In the genomic region with DNA sequence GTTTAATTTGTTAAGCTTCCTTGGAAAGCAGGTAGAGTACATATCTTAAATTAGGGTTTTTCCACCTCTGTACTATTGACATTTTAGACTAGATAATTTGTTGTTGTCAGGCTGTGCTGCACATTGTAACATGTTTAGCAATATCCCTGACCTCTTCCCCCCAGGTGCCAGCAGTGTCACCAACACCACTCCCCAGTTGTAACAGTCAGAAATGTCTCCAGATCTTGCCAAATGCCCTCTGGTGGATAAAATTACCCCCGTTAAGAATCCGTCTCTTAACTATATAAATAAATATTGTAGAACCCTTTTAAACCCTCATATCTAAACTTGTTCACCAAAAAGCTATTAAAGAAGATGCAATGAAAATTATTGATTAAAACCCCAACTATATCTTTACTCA, we compare ENCODE assay signal across 20 cellular contexts.
DNase-seq lines count a peak whose midpoint lies in the region; ATAC-seq and TF ChIP-seq lines count a peak whose summit lies in the region.
"Had no signal": no experiment of that assay in that cellular context is flagged by ENCODE, and none has a peak within 500 bp of the region (broad histone marks: within the 10 kb centered on the region; RNA-seq: fewer than 3 reads in every experiment).

No MANE protein-coding gene starts in this region.

- H3K36me3 ChIP-seq in GM23338 (ENCODE audit: insufficient read depth) (no peaks in the 10 kb centered on the region), PC-3 (ENCODE audit: low read depth, low read length) (no peaks in the 10 kb centered on the region)

- BruUV-seq in PC-3 (replicated peaks; lab: Mats Ljungman, UMichigan), result no TSS peak

- H3K36me3 Mint-ChIP-seq in GM23338 (ENCODE audit: low read depth) (no peaks in the 10 kb centered on the region), T-helper 17 cell (ENCODE audit: low read depth) (no peaks in the 10 kb centered on the region)
- H3K36me3 Mint-ChIP-seq: CD8-positive, alpha-beta T cell had no signal

- no peak overlapping the region for H2AFZ ChIP-seq in GM23338
- no peak overlapping the region for H2AFZ ChIP-seq in PC-3 (ENCODE audit: low read length)

- TF ChIP-seq CTCF in AG09309 (IDR thresholded peaks at IDR 0.05; ENCODE audit: control insufficient read depth, insufficient read depth, low read depth, low read length, missing control alignments) (peak; percentile 9), GM23338 (conservative IDR thresholded peaks at IDR 0.05; ENCODE audit: low read depth in 2 of 2) (peak; percentile 20 to 25; a peak in 3 of 4 replicates), PC-3 (conservative IDR thresholded peaks at IDR 0.05; ENCODE audit: low read depth, low read length) (peak; percentile 50)

- H3K4me2 ChIP-seq in GM23338 (no peak overlapping the region), PC-3 (ENCODE audit: low read length) (no peak overlapping the region)

- no peaks in the 10 kb centered on the region for H3K27me3 ChIP-seq in GM23338 (ENCODE audit: insufficient read depth)
- H3K27me3 ChIP-seq in PC-3 (ENCODE audit: low read length), result no peaks in the 10 kb centered on the region

- H3K27ac Mint-ChIP-seq in GM23338 (no peak overlapping the region), T-helper 17 cell (no peak overlapping the region)
- H3K27ac Mint-ChIP-seq: CD8-positive, alpha-beta T cell had no signal

- H3K9me3 ChIP-seq in PC-3 (ENCODE audit: low read length), result no peaks in the 10 kb centered on the region
- no peaks in the 10 kb centered on the region for H3K9me3 ChIP-seq in T-helper 17 cell (ENCODE audit: control insufficient read depth, low read length, poor library complexity, severe bottlenecking)

- no peak for TF ChIP-seq POLR2A in erythroblast (IDR thresholded peaks at IDR 0.05; ENCODE audit: low read length)

- H3K27me3 Mint-ChIP-seq in GM23338 (ENCODE audit: insufficient read depth, low read depth, poor library complexity) (no peaks in the 10 kb centered on the region), T-helper 17 cell (peaks cover 18% of the 10 kb centered on the region)

- intact Hi-C loops in PC-3 (cut with micrococcal nuclease), result loop anchor here (5.0 kb wide), 1 partner anchor 37 kb away; no protein-coding TSS in a partner anchor

- H3K4me1 ChIP-seq in GM23338 (ENCODE audit: insufficient read depth) (no peaks in the 10 kb centered on the region), PC-3 (ENCODE audit: insufficient read depth, low read length) (no peaks in the 10 kb centered on the region)

- POLR2A ChIA-PET in PC-3 (lab: Charles Lee; ENCODE audit: unreplicated experiment), result no interaction called here

- H3K9me2 ChIP-seq in GM23338 (ENCODE audit: insufficient read depth) (no peaks in the 10 kb centered on the region), PC-3 (replicated peaks; ENCODE audit: low read length) (no peaks in the 10 kb centered on the region)

- H3K4me3 ChIP-seq in AG09309 (ENCODE audit: control insufficient read depth, low read depth, low read length), result no peak overlapping the region
- no peak overlapping the region for H3K4me3 ChIP-seq in GM23338
- H3K4me3 ChIP-seq in PC-3 (ENCODE audit: low read length), result no peak overlapping the region

- no peaks in the 10 kb centered on the region for H3K79me2 ChIP-seq in GM23338 (replicated peaks; ENCODE audit: insufficient read depth)
- no peaks in the 10 kb centered on the region for H3K79me2 ChIP-seq in PC-3 (ENCODE audit: low read length)

- H3K4me3 Mint-ChIP-seq in GM23338, result no peak overlapping the region
- no peak overlapping the region for H3K4me3 Mint-ChIP-seq in T-helper 17 cell
- H3K4me3 Mint-ChIP-seq: CD8-positive, alpha-beta T cell had no signal

- H4K20me1 ChIP-seq in GM23338 (replicated peaks; ENCODE audit: insufficient read depth) (no peaks in the 10 kb centered on the region), PC-3 (ENCODE audit: low read length) (no peaks in the 10 kb centered on the region)

- CTCF ChIA-PET in PC-3 (lab: Charles Lee), result interaction anchor here (0.7 kb wide), 1 partner anchor 44 kb away, joined by 3 read pairs; no protein-coding TSS in a partner anchor

- no peaks in the 10 kb centered on the region for H3K4me1 Mint-ChIP-seq in GM23338
- no peaks in the 10 kb centered on the region for H3K4me1 Mint-ChIP-seq in T-helper 17 cell

- DNase-seq in AG09309 (ENCODE audit: low read depth) (no peak), GM23338 (ENCODE audit: low spot score) (peak; percentile 8), PC-3 (peak; percentile 25), erythroblast (lab: John Stamatoyannopoulos, UW) (peak; percentile 3 to 12), islet precursor cell (no peak), T-helper 17 cell (no peak), MV-4-11 (lab: John Stamatoyannopoulos, UW) (no peak)
- DNase-seq: CD8-positive, alpha-beta T cell; DMS53; EL; IMR-90; Kasumi-1; MM.1S; NCI-H1105; NCI-H1694 treated with DMSO at 0.1 percent for 48 hours; NCI-H2107; NCI-H510A; NCI-H774; SHP77 treated with DMSO at 0.1 percent for 48 hours had no signal

- no peak overlapping the region for H3K9ac ChIP-seq in PC-3 (ENCODE audit: low read length)

- no peaks in the 10 kb centered on the region for H3K9me3 Mint-ChIP-seq in GM23338
- H3K9me3 Mint-ChIP-seq: CD8-positive, alpha-beta T cell had no signal

- H3F3A ChIP-seq in GM23338 (replicated peaks; ENCODE audit: low read depth) (no peaks in the 10 kb centered on the region), PC-3 (ENCODE audit: low read length, unreplicated experiment) (no peaks in the 10 kb centered on the region)

- no peak for ATAC-seq in GM23338
- no peak for ATAC-seq in PC-3
- ATAC-seq in T-helper 17 cell, result no peak
- ATAC-seq in HG02870 (IDR thresholded peaks at IDR 0.05; ENCODE audit: unreplicated experiment), result no peak
- ATAC-seq: CD8-positive, alpha-beta T cell had no signal

- H3K27ac ChIP-seq in GM23338 (ENCODE audit: low read depth) (no peak overlapping the region), PC-3 (ENCODE audit: low read length) (no peak overlapping the region)

TF ChIP-seq in GM23338, 12 proteins besides CTCF, POLR2A, EP300 and RAD21 (continues in another document):
- TF ChIP-seq, protein P1, sequence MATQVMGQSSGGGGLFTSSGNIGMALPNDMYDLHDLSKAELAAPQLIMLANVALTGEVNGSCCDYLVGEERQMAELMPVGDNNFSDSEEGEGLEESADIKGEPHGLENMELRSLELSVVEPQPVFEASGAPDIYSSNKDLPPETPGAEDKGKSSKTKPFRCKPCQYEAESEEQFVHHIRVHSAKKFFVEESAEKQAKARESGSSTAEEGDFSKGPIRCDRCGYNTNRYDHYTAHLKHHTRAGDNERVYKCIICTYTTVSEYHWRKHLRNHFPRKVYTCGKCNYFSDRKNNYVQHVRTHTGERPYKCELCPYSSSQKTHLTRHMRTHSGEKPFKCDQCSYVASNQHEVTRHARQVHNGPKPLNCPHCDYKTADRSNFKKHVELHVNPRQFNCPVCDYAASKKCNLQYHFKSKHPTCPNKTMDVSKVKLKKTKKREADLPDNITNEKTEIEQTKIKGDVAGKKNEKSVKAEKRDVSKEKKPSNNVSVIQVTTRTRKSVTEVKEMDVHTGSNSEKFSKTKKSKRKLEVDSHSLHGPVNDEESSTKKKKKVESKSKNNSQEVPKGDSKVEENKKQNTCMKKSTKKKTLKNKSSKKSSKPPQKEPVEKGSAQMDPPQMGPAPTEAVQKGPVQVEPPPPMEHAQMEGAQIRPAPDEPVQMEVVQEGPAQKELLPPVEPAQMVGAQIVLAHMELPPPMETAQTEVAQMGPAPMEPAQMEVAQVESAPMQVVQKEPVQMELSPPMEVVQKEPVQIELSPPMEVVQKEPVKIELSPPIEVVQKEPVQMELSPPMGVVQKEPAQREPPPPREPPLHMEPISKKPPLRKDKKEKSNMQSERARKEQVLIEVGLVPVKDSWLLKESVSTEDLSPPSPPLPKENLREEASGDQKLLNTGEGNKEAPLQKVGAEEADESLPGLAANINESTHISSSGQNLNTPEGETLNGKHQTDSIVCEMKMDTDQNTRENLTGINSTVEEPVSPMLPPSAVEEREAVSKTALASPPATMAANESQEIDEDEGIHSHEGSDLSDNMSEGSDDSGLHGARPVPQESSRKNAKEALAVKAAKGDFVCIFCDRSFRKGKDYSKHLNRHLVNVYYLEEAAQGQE (IDR thresholded peaks at IDR 0.05; ENCODE audit: unreplicated experiment), result no peak
- TF ChIP-seq ZNF114 (CRISPR knock-in tag; IDR thresholded peaks at IDR 0.05), result no peak
- TF ChIP-seq, protein P2, sequence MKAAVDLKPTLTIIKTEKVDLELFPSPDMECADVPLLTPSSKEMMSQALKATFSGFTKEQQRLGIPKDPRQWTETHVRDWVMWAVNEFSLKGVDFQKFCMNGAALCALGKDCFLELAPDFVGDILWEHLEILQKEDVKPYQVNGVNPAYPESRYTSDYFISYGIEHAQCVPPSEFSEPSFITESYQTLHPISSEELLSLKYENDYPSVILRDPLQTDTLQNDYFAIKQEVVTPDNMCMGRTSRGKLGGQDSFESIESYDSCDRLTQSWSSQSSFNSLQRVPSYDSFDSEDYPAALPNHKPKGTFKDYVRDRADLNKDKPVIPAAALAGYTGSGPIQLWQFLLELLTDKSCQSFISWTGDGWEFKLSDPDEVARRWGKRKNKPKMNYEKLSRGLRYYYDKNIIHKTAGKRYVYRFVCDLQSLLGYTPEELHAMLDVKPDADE (IDR thresholded peaks at IDR 0.05), result no peak
- no peak for TF ChIP-seq JUNB (IDR thresholded peaks at IDR 0.05; ENCODE audit: unreplicated experiment)
- no peak for TF ChIP-seq POLR2AphosphoS5 (IDR thresholded peaks at IDR 0.05; ENCODE audit: low read depth)
- TF ChIP-seq EZH2 (IDR thresholded peaks at IDR 0.05; ENCODE audit: low read depth, unreplicated experiment), result no peak

Comparison
In these comparisons a context has a peak if more than half of its experiments do, and no peak if none do; other contexts are left out.
1. DNase-seq: peak in GM23338 (single experiment), PC-3 (single experiment) and erythroblast (2 of 2); none in AG09309 (single experiment), islet precursor cell (single experiment), T-helper 17 cell (0 of 3) and MV-4-11 (single experiment).
2. Peak in every context shown above with its lines, with median percentiles within 50 percentile points of each other: CTCF ChIP-seq.